Comparison of ENCODE assay signal across 8 cellular contexts in the genomic region with DNA sequence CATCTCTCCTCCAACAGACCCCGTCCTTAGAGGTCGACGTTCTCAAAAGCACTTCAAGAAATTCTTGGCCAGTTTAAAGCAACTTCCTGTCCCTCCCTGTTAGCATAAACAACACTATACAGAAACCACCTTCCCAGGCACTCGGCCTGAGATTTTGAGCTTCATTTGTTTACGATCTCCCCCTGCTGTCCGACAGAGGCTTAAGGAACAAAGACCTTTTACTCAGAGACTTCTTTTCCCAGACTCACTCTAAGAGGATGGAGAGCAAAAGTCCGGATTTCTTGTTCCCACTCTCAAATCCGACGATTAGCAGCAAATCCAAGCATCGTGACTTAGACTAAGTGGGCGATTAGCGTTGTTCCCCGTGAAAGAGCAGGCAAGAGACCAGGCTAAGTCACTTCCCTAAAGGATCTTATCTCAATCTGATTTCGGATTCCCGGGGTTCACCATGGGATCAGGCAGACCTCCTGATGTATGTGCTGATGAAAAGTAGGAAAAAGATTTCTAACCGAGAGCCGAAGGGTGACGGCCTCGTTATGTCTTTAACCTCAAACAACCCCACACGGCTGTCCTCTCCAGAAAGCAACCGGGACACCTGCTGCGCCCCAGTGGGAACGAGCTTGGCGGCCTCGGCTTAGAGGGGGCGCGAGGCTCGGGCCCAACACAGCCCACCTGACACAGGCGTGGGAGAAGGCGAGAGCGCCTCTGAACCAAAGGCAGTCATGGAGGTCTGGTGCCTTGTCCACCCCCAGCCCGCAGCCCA. TPM values are rescaled to one million over a fixed set of nuclear protein-coding genes. Genes with fewer than 3 reads are reported as not detected.
DNase-seq lines count a peak whose midpoint lies in the region; ATAC-seq, FAIRE-seq and TF ChIP-seq lines count a peak whose summit lies in the region.

No MANE protein-coding gene starts in this region.

- peak; percentile 11 for ATAC-seq in GM21576 (IDR thresholded peaks at IDR 0.05; ENCODE audit: unreplicated experiment)
- ATAC-seq in activated CD4-positive, alpha-beta T cell treated with anti-CD3 and anti-CD28 coated beads for 36 hours: peak; percentile 8
- ATAC-seq in HepG2: peak; percentile 60

- H3K4me2 ChIP-seq in HepG2 (ENCODE audit: low read depth, low read length): peak overlapping the region; percentile 96

- peak overlapping the region; percentile 56 for H3K27ac Mint-ChIP-seq in Calu3 (ENCODE audit: unreplicated experiment)
- peak overlapping the region; percentile 81 for H3K27ac Mint-ChIP-seq in activated CD4-positive, alpha-beta T cell treated with anti-CD3 and anti-CD28 coated beads for 36 hours

- TF ChIP-seq CTCF in Calu3 (IDR thresholded peaks at IDR 0.05; ENCODE audit: unreplicated experiment) (peak; percentile 30), dorsolateral prefrontal cortex (IDR thresholded peaks at IDR 0.05 in 54 of 56, conservative IDR thresholded peaks at IDR 0.05 in 2 of 56; ENCODE audit: low read depth in 1 of 56, partially characterized antibody in 56 of 56) (peak in 55 of 56 donors; percentile 29 to 67 (median 54)), HepG2 (CRISPR knock-in tag; IDR thresholded peaks at IDR 0.05) (peak; percentile 86)

- H3K4me3 Mint-ChIP-seq in Calu3 (ENCODE audit: low read depth, unreplicated experiment): peak overlapping the region; percentile 74
- peak overlapping the region; percentile 85 for H3K4me3 Mint-ChIP-seq in activated CD4-positive, alpha-beta T cell treated with anti-CD3 and anti-CD28 coated beads for 36 hours

- peak overlapping the region; percentile 78 for H3K9ac ChIP-seq in HepG2 (ENCODE audit: insufficient read depth, low read depth, low read length)

- peaks cover 15% of the 10 kb centered on the region for H3K79me2 ChIP-seq in HepG2 (ENCODE audit: insufficient read depth, low read length)

- no peaks in the 10 kb centered on the region for H3K27me3 Mint-ChIP-seq in Calu3 (ENCODE audit: unreplicated experiment)
- H3K27me3 Mint-ChIP-seq in activated CD4-positive, alpha-beta T cell treated with anti-CD3 and anti-CD28 coated beads for 36 hours: no peaks in the 10 kb centered on the region

- BruUV-seq in Calu3 (replicated peaks; lab: Mats Ljungman, UMichigan) (TSS peak; percentile 68), HepG2 (replicated peaks; lab: Mats Ljungman, UMichigan) (TSS peak; percentile 72)

- in situ Hi-C loops in HepG2 (cut with HindIII; ENCODE audit: extremely low pct_ligation_motif_present, low pct_unique_long_range_greater_than_20kb): loop anchor here (5.0 to 10.0 kb wide), 2 partner anchors 149 to 241 kb away; a partner anchor contains a TSS

- peaks cover 0 to 6% of the 10 kb centered on the region in 2 experiments; a peak in 4 of 5 replicates for H3K36me3 ChIP-seq in HepG2 (replicated peaks in 1 of 2; ENCODE audit: control insufficient read depth in 1 of 2, insufficient read depth in 2 of 2, low read length in 2 of 2)

- H3K27me3 ChIP-seq in dorsolateral prefrontal cortex (no peaks in the 10 kb centered on the region), HepG2 (ENCODE audit: control insufficient read depth in 1 of 2, insufficient read depth in 2 of 2, low read length in 2 of 2) (no peaks in the 10 kb centered on the region; a peak in 1 of 5 replicates)

- POLR2A ChIA-PET in activated CD4-positive, alpha-beta T cell treated with anti-CD3 and anti-CD28 coated beads for 36 hours (lab: Charles Lee): interaction anchor here (0.6 to 1.1 kb wide), 9 partner anchors 11 to 152 kb away, joined by 3 to 5 read pairs (median 3); no protein-coding TSS in a partner anchor
- POLR2A ChIA-PET in HepG2 (lab: Yijun Ruan, JAX): interaction anchor here (0.6 to 3.2 kb wide), 23 partner anchors 10 to 201 kb away, joined by 3 to 21 read pairs (median 6); a partner anchor contains a TSS

- intact Hi-C loops in Calu3 (cut with micrococcal nuclease; ENCODE audit: unreplicated experiment): loop anchor here (1.0 to 2.0 kb wide), 2 partner anchors 151 to 239 kb away; no protein-coding TSS in a partner anchor
- intact Hi-C loops in activated CD4-positive, alpha-beta T cell treated with anti-CD3 and anti-CD28 coated beads for 36 hours (cut with DNase I, micrococcal nuclease): loop anchor here (1.0 to 2.0 kb wide), 15 partner anchors 25 to 821 kb away; a partner anchor contains a TSS
- intact Hi-C loops in dorsolateral prefrontal cortex (cut with DNase I): loop anchor here (1.0 to 5.0 kb wide), 8 partner anchors 46 to 239 kb away; a partner anchor contains a TSS
- intact Hi-C loops in HepG2 (cut with micrococcal nuclease; ENCODE audit: unreplicated experiment): loop anchor here (1.0 to 5.0 kb wide), 4 partner anchors 28 to 151 kb away; a partner anchor contains a TSS

- peak overlapping the region; percentile 18 for H2AFZ ChIP-seq in HepG2 (ENCODE audit: low read length)

- H3K36me3 Mint-ChIP-seq in Calu3 (ENCODE audit: insufficient read depth, unreplicated experiment): peaks cover 42% of the 10 kb centered on the region
- H3K36me3 Mint-ChIP-seq in activated CD4-positive, alpha-beta T cell treated with anti-CD3 and anti-CD28 coated beads for 36 hours (ENCODE audit: low read depth): peaks cover 10% of the 10 kb centered on the region

- no peak for TF ChIP-seq EP300 in HepG2 (IDR thresholded peaks at IDR 0.05; ENCODE audit: low read depth in 2 of 2, low read length in 2 of 2)
- no peak for TF ChIP-seq EP300 in HepG2 (CRISPR knock-in tag; IDR thresholded peaks at IDR 0.05; ENCODE audit: borderline replicate concordance)

- H3K9me3 Mint-ChIP-seq in Calu3 (ENCODE audit: low read depth, unreplicated experiment): no peaks in the 10 kb centered on the region
- H3K9me3 Mint-ChIP-seq in activated CD4-positive, alpha-beta T cell treated with anti-CD3 and anti-CD28 coated beads for 36 hours (ENCODE audit: low read depth): no peaks in the 10 kb centered on the region

- H3K4me3 ChIP-seq in dorsolateral prefrontal cortex (peak overlapping the region; percentile 67 to 100 (median 96)), HepG2 (replicated peaks in 1 of 3; ENCODE audit: insufficient read depth in 1 of 3, low read depth in 2 of 3, low read length in 3 of 3) (peak overlapping the region; percentile 96 to 100 (median 97))

- H3K9me3 ChIP-seq in HepG2 (ENCODE audit: low read length): no peaks in the 10 kb centered on the region

- peak; percentile 77 for TF ChIP-seq RAD21 in HepG2 (CRISPR knock-in tag; IDR thresholded peaks at IDR 0.05)

- peak; percentile 93 for FAIRE-seq in HepG2 (lab: Jason Lieb, UNC)

- no peak for TF ChIP-seq POLR2A in HepG2 (IDR thresholded peaks at IDR 0.05; ENCODE audit: insufficient read depth in 1 of 2, low read depth in 2 of 2, low read length in 2 of 2)

- peak; percentile 52 for DNase-seq in Calu3
- DNase-seq in NCI-H2107 (lab: John Stamatoyannopoulos, UW): peak; percentile 11
- peak; percentile 66 for DNase-seq in activated CD4-positive, alpha-beta T cell treated with anti-CD3 and anti-CD28 coated beads for 36 hours
- peak in 2 of 10 donors; percentile 28 to 44 for DNase-seq in dorsolateral prefrontal cortex
- peak; percentile 71 for DNase-seq in HepG2 (ENCODE audit: low spot score)
- peak; percentile 7 to 26 for DNase-seq in stimulated activated CD8-positive, alpha-beta memory T cell treated with anti-CD3 and anti-CD28 coated beads, Interleukin-4, amount 100 ng/mL, for 4 hours (ENCODE audit: low read depth in 2 of 2, low spot score in 1 of 2)
- DNase-seq in NCI-H187 treated with DMSO at 0.1 percent for 48 hours (lab: John Stamatoyannopoulos, UW): no peak

- no peaks in the 10 kb centered on the region for H4K20me1 ChIP-seq in HepG2 (ENCODE audit: insufficient read depth, low read length)

- under 1% methylated on average over 26 of the region's 32 CpGs for WGBS in HepG2 (ENCODE audit: low lambda C conversion rate)

- H3K4me1 Mint-ChIP-seq in Calu3 (ENCODE audit: low read depth, unreplicated experiment): no peaks in the 10 kb centered on the region
- peaks cover 28% of the 10 kb centered on the region for H3K4me1 Mint-ChIP-seq in activated CD4-positive, alpha-beta T cell treated with anti-CD3 and anti-CD28 coated beads for 36 hours

- CTCF ChIA-PET in Calu3 (lab: Charles Lee) (interaction anchor here (0.5 to 2.4 kb wide), 10 partner anchors 11 to 1495 kb away, joined by 3 to 22 read pairs (median 4); no protein-coding TSS in a partner anchor), HepG2 (lab: Yijun Ruan, JAX; ENCODE audit: low intra/inter-chr PET ratio, low total read pairs) (interaction anchor here (1.2 to 1.7 kb wide), 2 partner anchors 60 to 151 kb away, joined by 7 to 9 read pairs; a partner anchor contains a TSS)
- CTCF ChIA-PET in activated CD4-positive, alpha-beta T cell treated with anti-CD3 and anti-CD28 coated beads for 36 hours (lab: Charles Lee): interaction anchor here (0.6 to 5.0 kb wide), 21 partner anchors 11 to 586 kb away, joined by 3 to 58 read pairs (median 4); no protein-coding TSS in a partner anchor

- H3K27ac ChIP-seq in dorsolateral prefrontal cortex: peak overlapping the region in 58 of 59 donors; percentile 13 to 98 (median 90)
- peak overlapping the region; percentile 53 for H3K27ac ChIP-seq in HepG2 (ENCODE audit: extremely low read length, insufficient read depth, low read length)

- peaks cover 17% of the 10 kb centered on the region for H3K4me1 ChIP-seq in HepG2 (ENCODE audit: insufficient read depth, low read length)

RNA-seq across cellular contexts. Expression of a gene that starts 0.6 kb away (rescaled TPM):
- total RNA-seq in Calu3 (2022) (15.4 and 18.7 TPM in 2 replicates), dorsolateral prefrontal cortex (10 to 100 TPM; 28.5 to 70.6 (median 43.8) TPM), HepG2 (2016; rRNA removed; fragmentation: Illumina TruSeq; extraction: Trizol) (4.3 and 4.8 TPM in 2 replicates)
- 10 to 100 TPM; 18.5 to 27.3 TPM for total RNA-seq in activated CD4-positive, alpha-beta T cell treated with anti-CD3 and anti-CD28 coated beads for 36 hours
- total RNA-seq in HepG2 (2016; cell fraction: cytosol; rRNA removed; fragmentation: Illumina TruSeq; extraction: Trizol; ENCODE audit: low read depth): 1.1 and 1.2 TPM in 2 replicates
- total RNA-seq in HepG2 (2016; cell fraction: insoluble cytoplasmic fraction; rRNA removed; fragmentation: Illumina TruSeq; extraction: Trizol): 3.0 and 4.9 TPM in 2 replicates
- 3.8 TPM in 2 replicates for total RNA-seq in HepG2 (2016; cell fraction: membrane; rRNA removed; fragmentation: Illumina TruSeq; extraction: Trizol)
- total RNA-seq in HepG2 (2016; cell fraction: nucleus; rRNA removed; fragmentation: Illumina TruSeq; extraction: Trizol): 2.6 and 3.9 TPM in 2 replicates
- polyA plus RNA-seq in HepG2 (2011; rRNA removed): 9.3 and 9.6 TPM in 2 replicates
- 7.3 and 11.5 TPM in 2 replicates for polyA plus RNA-seq in HepG2 (2011; cell fraction: cytosol; rRNA removed)
- 14.7 and 18.6 TPM in 2 replicates for polyA plus RNA-seq in HepG2 (2011; cell fraction: nucleus; rRNA removed)
- 4.4 and 6.6 TPM in 2 replicates for polyA plus RNA-seq in HepG2 (2012)
- 1.7 and 3.1 TPM in 2 replicates for polyA plus RNA-seq in HepG2 (2016; cell fraction: cytosol; fragmentation: Illumina TruSeq; extraction: Trizol; ENCODE audit: low read depth)
- 3.3 and 4.8 TPM in 2 replicates for polyA plus RNA-seq in HepG2 (2016; cell fraction: insoluble cytoplasmic fraction; fragmentation: Illumina TruSeq; extraction: Trizol; ENCODE audit: low read depth)
- 3.5 and 4.2 TPM in 2 replicates for polyA plus RNA-seq in HepG2 (2016; cell fraction: membrane; fragmentation: Illumina TruSeq; extraction: Trizol; ENCODE audit: low read depth)
- 8.4 and 9.9 TPM in 2 replicates for polyA plus RNA-seq in HepG2 (2016; cell fraction: nucleus; fragmentation: Illumina TruSeq; extraction: Trizol; ENCODE audit: insufficient read depth, low read depth)
- 26.2 and 71.2 TPM in 2 replicates for polyA minus RNA-seq in HepG2 (2011; rRNA and poly(A)+ RNA removed; ENCODE audit: low replicate concordance)
- polyA minus RNA-seq in HepG2 (2011; cell fraction: cytosol; rRNA and poly(A)+ RNA removed): 6.0 and 7.6 TPM in 2 replicates
- polyA minus RNA-seq in HepG2 (2011; cell fraction: nucleus; rRNA and poly(A)+ RNA removed): 11.9 and 12.7 TPM in 2 replicates

RNA-seq across cellular contexts. Expression of a gene that starts 23.3 kb away (rescaled TPM):
- total RNA-seq in Calu3 (2022) (117 and 134 TPM in 2 replicates), dorsolateral prefrontal cortex (10 to 100 TPM; 13.8 to 50.6 (median 25.1) TPM), HepG2 (2016; rRNA removed; fragmentation: Illumina TruSeq; extraction: Trizol) (22.7 and 27.9 TPM in 2 replicates)
- 10 to 100 TPM; 21.7 to 24.1 TPM for total RNA-seq in activated CD4-positive, alpha-beta T cell treated with anti-CD3 and anti-CD28 coated beads for 36 hours
- 4.3 and 4.7 TPM in 2 replicates for total RNA-seq in HepG2 (2016; cell fraction: cytosol; rRNA removed; fragmentation: Illumina TruSeq; extraction: Trizol; ENCODE audit: low read depth)
- 22.1 and 22.8 TPM in 2 replicates for total RNA-seq in HepG2 (2016; cell fraction: insoluble cytoplasmic fraction; rRNA removed; fragmentation: Illumina TruSeq; extraction: Trizol)
- 12.6 and 13.8 TPM in 2 replicates for total RNA-seq in HepG2 (2016; cell fraction: membrane; rRNA removed; fragmentation: Illumina TruSeq; extraction: Trizol)
- total RNA-seq in HepG2 (2016; cell fraction: nucleus; rRNA removed; fragmentation: Illumina TruSeq; extraction: Trizol): 16.9 TPM in 2 replicates
- 40.8 and 59.8 TPM in 2 replicates for polyA plus RNA-seq in HepG2 (2011; rRNA removed)
- polyA plus RNA-seq in HepG2 (2011; cell fraction: cytosol; rRNA removed): 29.8 and 37.1 TPM in 2 replicates
- polyA plus RNA-seq in HepG2 (2011; cell fraction: nucleus; rRNA removed): 69.2 and 76.6 TPM in 2 replicates
- polyA plus RNA-seq in HepG2 (2012): 26.4 and 32.7 TPM in 2 replicates
- polyA plus RNA-seq in HepG2 (2016; cell fraction: cytosol; fragmentation: Illumina TruSeq; extraction: Trizol; ENCODE audit: low read depth): 3.1 and 3.2 TPM in 2 replicates
- 24.4 and 30.4 TPM in 2 replicates for polyA plus RNA-seq in HepG2 (2016; cell fraction: insoluble cytoplasmic fraction; fragmentation: Illumina TruSeq; extraction: Trizol; ENCODE audit: low read depth)
- 10.0 and 10.4 TPM in 2 replicates for polyA plus RNA-seq in HepG2 (2016; cell fraction: membrane; fragmentation: Illumina TruSeq; extraction: Trizol; ENCODE audit: low read depth)
- polyA plus RNA-seq in HepG2 (2016; cell fraction: nucleus; fragmentation: Illumina TruSeq; extraction: Trizol; ENCODE audit: insufficient read depth, low read depth): 33.4 and 38.4 TPM in 2 replicates
- polyA minus RNA-seq in HepG2 (2011; rRNA and poly(A)+ RNA removed; ENCODE audit: low replicate concordance): 118 and 247 TPM in 2 replicates
- polyA minus RNA-seq in HepG2 (2011; cell fraction: cytosol; rRNA and poly(A)+ RNA removed): 37.2 and 50.5 TPM in 2 replicates
- 49.2 and 53.7 TPM in 2 replicates for polyA minus RNA-seq in HepG2 (2011; cell fraction: nucleus; rRNA and poly(A)+ RNA removed)

RNA-seq across cellular contexts. Expression of a gene that starts 46.8 kb away (rescaled TPM):
- total RNA-seq in Calu3 (2022): 52.0 and 59.4 TPM in 2 replicates
- total RNA-seq in activated CD4-positive, alpha-beta T cell treated with anti-CD3 and anti-CD28 coated beads for 36 hours: 10 to 100 TPM; 43.8 to 44.0 TPM
- 100 to 1,000 TPM in 97 of 120 experiments, 10 to 100 TPM in 23; 69.4 to 185 (median 126) TPM for total RNA-seq in dorsolateral prefrontal cortex
- 14.3 and 15.5 TPM in 2 replicates for total RNA-seq in HepG2 (2016; rRNA removed; fragmentation: Illumina TruSeq; extraction: Trizol)
- 12.3 and 14.3 TPM in 2 replicates for total RNA-seq in HepG2 (2016; cell fraction: cytosol; rRNA removed; fragmentation: Illumina TruSeq; extraction: Trizol; ENCODE audit: low read depth)
- total RNA-seq in HepG2 (2016; cell fraction: insoluble cytoplasmic fraction; rRNA removed; fragmentation: Illumina TruSeq; extraction: Trizol): 14.3 and 15.2 TPM in 2 replicates
- 10.2 and 12.2 TPM in 2 replicates for total RNA-seq in HepG2 (2016; cell fraction: membrane; rRNA removed; fragmentation: Illumina TruSeq; extraction: Trizol)
- 7.5 and 8.0 TPM in 2 replicates for total RNA-seq in HepG2 (2016; cell fraction: nucleus; rRNA removed; fragmentation: Illumina TruSeq; extraction: Trizol)
- polyA plus RNA-seq in HepG2 (2011; rRNA removed): 20.7 and 23.7 TPM in 2 replicates
- 15.2 and 22.5 TPM in 2 replicates for polyA plus RNA-seq in HepG2 (2011; cell fraction: cytosol; rRNA removed)
- polyA plus RNA-seq in HepG2 (2011; cell fraction: nucleus; rRNA removed): 21.9 and 25.0 TPM in 2 replicates
- polyA plus RNA-seq in HepG2 (2012): 23.5 and 27.9 TPM in 2 replicates
- 13.6 and 17.3 TPM in 2 replicates for polyA plus RNA-seq in HepG2 (2016; cell fraction: cytosol; fragmentation: Illumina TruSeq; extraction: Trizol; ENCODE audit: low read depth)
- 33.8 and 40.9 TPM in 2 replicates for polyA plus RNA-seq in HepG2 (2016; cell fraction: insoluble cytoplasmic fraction; fragmentation: Illumina TruSeq; extraction: Trizol; ENCODE audit: low read depth)
- polyA plus RNA-seq in HepG2 (2016; cell fraction: membrane; fragmentation: Illumina TruSeq; extraction: Trizol; ENCODE audit: low read depth): 21.2 and 22.5 TPM in 2 replicates
- 37.8 and 46.2 TPM in 2 replicates for polyA plus RNA-seq in HepG2 (2016; cell fraction: nucleus; fragmentation: Illumina TruSeq; extraction: Trizol; ENCODE audit: insufficient read depth, low read depth)
- 11.3 and 29.3 TPM in 2 replicates for polyA minus RNA-seq in HepG2 (2011; rRNA and poly(A)+ RNA removed; ENCODE audit: low replicate concordance)
- polyA minus RNA-seq in HepG2 (2011; cell fraction: cytosol; rRNA and poly(A)+ RNA removed): 7.8 and 9.6 TPM in 2 replicates
- polyA minus RNA-seq in HepG2 (2011; cell fraction: nucleus; rRNA and poly(A)+ RNA removed): 6.8 and 7.5 TPM in 2 replicates

RNA-seq across cellular contexts. Expression of a gene that starts 59.8 kb away (rescaled TPM):
- total RNA-seq in Calu3 (2022): 38.9 and 40.0 TPM in 2 replicates
- 10 to 100 TPM; 10.1 to 11.6 TPM for total RNA-seq in activated CD4-positive, alpha-beta T cell treated with anti-CD3 and anti-CD28 coated beads for 36 hours
- total RNA-seq in dorsolateral prefrontal cortex: 10 to 100 TPM; 37.2 to 62.1 (median 49.0) TPM
- 54.2 and 66.2 TPM in 2 replicates for total RNA-seq in HepG2 (2016; rRNA removed; fragmentation: Illumina TruSeq; extraction: Trizol)
- total RNA-seq in HepG2 (2016; cell fraction: cytosol; rRNA removed; fragmentation: Illumina TruSeq; extraction: Trizol; ENCODE audit: low read depth): 6.4 and 7.7 TPM in 2 replicates
- total RNA-seq in HepG2 (2016; cell fraction: insoluble cytoplasmic fraction; rRNA removed; fragmentation: Illumina TruSeq; extraction: Trizol): 55.2 and 65.5 TPM in 2 replicates
- total RNA-seq in HepG2 (2016; cell fraction: membrane; rRNA removed; fragmentation: Illumina TruSeq; extraction: Trizol): 35.0 and 35.8 TPM in 2 replicates
- total RNA-seq in HepG2 (2016; cell fraction: nucleus; rRNA removed; fragmentation: Illumina TruSeq; extraction: Trizol): 21.6 and 23.7 TPM in 2 replicates
- polyA plus RNA-seq in HepG2 (2011; rRNA removed): 42.3 and 47.4 TPM in 2 replicates
- polyA plus RNA-seq in HepG2 (2011; cell fraction: cytosol; rRNA removed): 32.4 and 45.6 TPM in 2 replicates
- 7.9 and 11.0 TPM in 2 replicates for polyA plus RNA-seq in HepG2 (2011; cell fraction: nucleus; rRNA removed)
- polyA plus RNA-seq in HepG2 (2012): 27.3 and 28.9 TPM in 2 replicates
- 3.5 and 3.6 TPM in 2 replicates for polyA plus RNA-seq in HepG2 (2016; cell fraction: cytosol; fragmentation: Illumina TruSeq; extraction: Trizol; ENCODE audit: low read depth)
- polyA plus RNA-seq in HepG2 (2016; cell fraction: insoluble cytoplasmic fraction; fragmentation: Illumina TruSeq; extraction: Trizol; ENCODE audit: low read depth): 56.6 and 59.0 TPM in 2 replicates
- polyA plus RNA-seq in HepG2 (2016; cell fraction: membrane; fragmentation: Illumina TruSeq; extraction: Trizol; ENCODE audit: low read depth): 19.4 and 19.8 TPM in 2 replicates
- 30.2 and 30.5 TPM in 2 replicates for polyA plus RNA-seq in HepG2 (2016; cell fraction: nucleus; fragmentation: Illumina TruSeq; extraction: Trizol; ENCODE audit: insufficient read depth, low read depth)
- polyA minus RNA-seq in HepG2 (2011; rRNA and poly(A)+ RNA removed; ENCODE audit: low replicate concordance): 31.9 and 49.0 TPM in 2 replicates
- polyA minus RNA-seq in HepG2 (2011; cell fraction: cytosol; rRNA and poly(A)+ RNA removed): 31.0 and 34.3 TPM in 2 replicates
- polyA minus RNA-seq in HepG2 (2011; cell fraction: nucleus; rRNA and poly(A)+ RNA removed): 13.8 and 19.4 TPM in 2 replicates

Comparison
In these comparisons a context has a peak if more than half of its experiments do, and no peak if none do; other contexts are left out.
1. CTCF ChIP-seq: peak in every context shown above with its lines; median percentile 86 in HepG2; 54 in dorsolateral prefrontal cortex; 30 in Calu3.
2. ATAC-seq: peak in every context shown above with its lines; median percentile 60 in HepG2; 11 in GM21576; 8 in activated CD4-positive, alpha-beta T cell treated with anti-CD3 and anti-CD28 coated beads for 36 hours.